22 cellular contexts compared by ENCODE assay signal in the genomic region with DNA sequence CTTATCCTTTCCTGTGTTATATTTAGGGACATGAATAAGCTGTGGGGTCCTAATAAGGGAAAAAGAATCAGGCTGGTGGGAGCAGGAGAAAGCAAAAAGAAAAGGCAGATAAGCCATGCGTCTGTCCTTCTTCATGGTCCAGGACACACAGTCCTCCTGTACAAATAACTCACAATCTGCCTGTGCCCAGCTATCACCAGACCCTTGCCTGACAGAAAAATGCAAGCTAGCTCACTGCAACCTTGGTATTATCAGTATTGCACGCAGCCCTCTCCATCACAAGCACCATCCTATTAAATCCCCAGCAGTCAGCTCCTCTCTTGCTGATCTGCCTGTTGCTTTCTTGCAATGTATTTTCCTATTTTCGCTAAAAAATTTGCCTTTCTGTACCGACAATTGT.
"Had no signal": no experiment of that assay in that cellular context is flagged by ENCODE, and none has a peak within 500 bp of the region (broad histone marks: within the 10 kb centered on the region; RNA-seq: fewer than 3 reads in every experiment).

No MANE protein-coding gene starts in this region.

- H3K4me3 ChIP-seq: esophagus squamous epithelium, heart right ventricle, spleen, suprapubic skin, tibial artery, upper lobe of right lung had no signal

- H3K27ac ChIP-seq: esophagus squamous epithelium, heart right ventricle, spleen, suprapubic skin, tibial artery, upper lobe of right lung, VCaP had no signal

- H3K4me3 Mint-ChIP-seq: activated CD4-positive, alpha-beta memory T cell treated with anti-CD3 and anti-CD28 coated beads for 36 hours; central memory CD8-positive, alpha-beta T cell; memory B cell; naive thymus-derived CD4-positive, alpha-beta T cell; T-helper 1 cell treated with Interleukin-12 subunit alpha and Interleukin-12 subunit beta and Interleukin-4 antibody, amounts not matched to agents 30 μg/mL and 1 μg/mL, for 36 hours had no signal

- ATAC-seq: naive thymus-derived CD4-positive, alpha-beta T cell; right cardiac atrium had no signal

- H3K4me1 Mint-ChIP-seq: memory B cell had no signal

- H3K9me3 Mint-ChIP-seq: activated T-helper 17 cell treated with anti-CD3 and anti-CD28 coated beads, Interleukin-2, amount 50 U/mL, for 72 hours; central memory CD8-positive, alpha-beta T cell had no signal

- H3K27me3 ChIP-seq: suprapubic skin, upper lobe of right lung had no signal

- H3K27ac Mint-ChIP-seq: activated T-helper 17 cell treated with anti-CD3 and anti-CD28 coated beads, Interleukin-2, amount 50 U/mL, for 72 hours; memory B cell; T-helper 1 cell treated with Interleukin-12 subunit alpha and Interleukin-12 subunit beta and Interleukin-4 antibody, amounts not matched to agents 30 μg/mL and 1 μg/mL, for 36 hours had no signal

- H3K9me3 ChIP-seq: tibial artery, upper lobe of right lung had no signal

- H3K4me1 ChIP-seq: spleen, suprapubic skin, upper lobe of right lung had no signal

- H3K36me3 ChIP-seq: esophagus squamous epithelium, heart right ventricle, spleen, suprapubic skin, tibial artery, upper lobe of right lung had no signal

- FAIRE-seq: TTC549 had no signal

- DNase-seq: activated CD4-positive, alpha-beta memory T cell treated with anti-CD3 and anti-CD28 coated beads for 36 hours; activated CD8-positive, alpha-beta memory T cell treated with anti-CD3 and anti-CD28 coated beads, Interleukin-2, amount 50 U/mL, for 4 hours; activated T-cell treated with anti-CD3 and anti-CD28 coated beads, Interleukin-2, amount 50 U/mL, for 1 hour; effector CD4-positive, alpha-beta T cell; esophagus squamous epithelium; foreskin melanocyte; heart right ventricle; midbrain; naive thymus-derived CD4-positive, alpha-beta T cell; right cardiac atrium; spleen; stimulated activated naive CD4-positive, alpha-beta T cell; T-helper 9 cell; tibial artery; upper lobe of right lung had no signal
